Comparison of ENCODE assay signal across 22 cellular contexts in the genomic region with DNA sequence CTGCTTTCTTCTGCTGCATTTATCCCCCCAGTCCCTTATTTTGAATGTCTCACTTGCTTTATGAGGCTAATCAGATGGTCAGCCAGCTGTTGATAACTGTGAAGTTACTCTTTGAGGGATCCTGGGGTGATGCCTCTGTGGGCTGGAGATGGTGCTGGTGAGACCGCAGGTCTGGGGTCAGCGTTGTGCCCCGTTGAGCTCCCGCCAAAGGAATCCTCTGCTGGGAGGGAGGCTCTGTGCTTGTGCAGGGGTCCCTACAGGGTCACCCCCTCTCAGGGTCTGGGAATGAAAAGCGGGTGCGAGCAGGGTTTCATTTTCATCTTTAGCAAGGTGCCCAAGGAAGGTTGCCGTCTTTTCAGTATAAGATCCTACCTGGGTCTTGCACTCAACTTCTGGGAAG.
DNase-seq lines count a peak whose midpoint lies in the region; ATAC-seq and TF ChIP-seq lines count a peak whose summit lies in the region.
"Had no signal": no experiment of that assay in that cellular context is flagged by ENCODE, and none has a peak within 500 bp of the region (broad histone marks: within the 10 kb centered on the region; RNA-seq: fewer than 3 reads in every experiment).

No MANE protein-coding gene starts in this region.

- no peak overlapping the region for H3K27ac Mint-ChIP-seq in activated naive CD8-positive, alpha-beta T cell treated with anti-CD3 and anti-CD28 coated beads, Interleukin-2, amount 10 ng/mL, durations not matched to agents 7 days and 5 days
- no peak overlapping the region for H3K27ac Mint-ChIP-seq in activated naive CD8-positive, alpha-beta T cell treated with anti-CD3 and anti-CD28 coated beads for 36 hours
- H3K27ac Mint-ChIP-seq: CD8-positive, alpha-beta T cell; H9 had no signal

- no peak for TF ChIP-seq CTCF in lower lobe of right lung (IDR thresholded peaks at IDR 0.05)
- TF ChIP-seq CTCF in suprapubic skin (IDR thresholded peaks at IDR 0.05) = no peak

- H3K4me2 ChIP-seq in BLaER1 treated with 17β-estradiol and CSF1 and Interleukin-3, amounts not matched to agents 10 nM and 100 nM = peak overlapping the region in 9 of 11 experiments; percentile 12 to 96 (median 67); a peak in 17 of 22 replicates
- H3K4me2 ChIP-seq: KMS-11 had no signal

- peaks cover 16 to 85% (median 66%) of the 10 kb centered on the region in 10 experiments for H3K4me1 ChIP-seq in BLaER1 treated with 17β-estradiol and CSF1 and Interleukin-3, amounts not matched to agents 10 nM and 100 nM
- H3K4me1 ChIP-seq in lower lobe of right lung (no peaks in the 10 kb centered on the region), suprapubic skin (no peaks in the 10 kb centered on the region)
- H3K4me1 ChIP-seq: Caco-2 had no signal

- WGBS in suprapubic skin = 87% methylated on average over 7 of the region's 7 CpGs

- DNase-seq in activated naive CD8-positive, alpha-beta T cell treated with anti-CD3 and anti-CD28 coated beads, Interleukin-2, amount 10 ng/mL, durations not matched to agents 7 days and 5 days = peak; percentile 5
- DNase-seq in activated naive CD8-positive, alpha-beta T cell treated with anti-CD3 and anti-CD28 coated beads for 36 hours = no peak
- DNase-seq in lower lobe of right lung = peak; percentile 27
- DNase-seq in suprapubic skin (ENCODE audit: low spot score in 2 of 2) = peak; percentile 35 to 48
- DNase-seq in NCI-H345 treated with DMSO at 0.1 percent for 48 hours (lab: John Stamatoyannopoulos, UW; ENCODE audit: unreplicated experiment) = no peak
- DNase-seq in erythroblast (lab: John Stamatoyannopoulos, UW) = no peak
- no peak for DNase-seq in stimulated activated CD4-positive, alpha-beta T cell treated with anti-CD3 and anti-CD28 coated beads, Interleukin-2, amount 100 ng/mL, for 24 hours
- DNase-seq: C1 segment of cervical spinal cord; CD8-positive, alpha-beta T cell; GM23248; H9; MM.1S; NCI-H2029 treated with DMSO at 0.1 percent for 48 hours; NCI-H510A; NCI-H69; SHP77 treated with DMSO at 0.1 percent for 48 hours had no signal

- H3K9me3 ChIP-seq in BLaER1 treated with 17β-estradiol and CSF1 and Interleukin-3, amounts not matched to agents 10 nM and 100 nM (replicated peaks in 1 of 11) = peaks cover 0 to 28% (median 17%) of the 10 kb centered on the region in 11 experiments; a peak in 15 of 22 replicates
- H3K9me3 ChIP-seq in lower lobe of right lung (no peaks in the 10 kb centered on the region), suprapubic skin (no peaks in the 10 kb centered on the region)
- H3K9me3 ChIP-seq: Caco-2 had no signal

- TF ChIP-seq EP300 in suprapubic skin (IDR thresholded peaks at IDR 0.05) = no peak

- H3K4me3 Mint-ChIP-seq in activated naive CD8-positive, alpha-beta T cell treated with anti-CD3 and anti-CD28 coated beads, Interleukin-2, amount 10 ng/mL, durations not matched to agents 7 days and 5 days = no peak overlapping the region
- no peak overlapping the region for H3K4me3 Mint-ChIP-seq in activated naive CD8-positive, alpha-beta T cell treated with anti-CD3 and anti-CD28 coated beads for 36 hours
- H3K4me3 Mint-ChIP-seq: CD8-positive, alpha-beta T cell; H9; IgD-negative memory B cell had no signal

- H3K9me3 Mint-ChIP-seq in activated naive CD8-positive, alpha-beta T cell treated with anti-CD3 and anti-CD28 coated beads, Interleukin-2, amount 10 ng/mL, durations not matched to agents 7 days and 5 days = no peaks in the 10 kb centered on the region
- no peaks in the 10 kb centered on the region for H3K9me3 Mint-ChIP-seq in activated naive CD8-positive, alpha-beta T cell treated with anti-CD3 and anti-CD28 coated beads for 36 hours
- H3K9me3 Mint-ChIP-seq: CD8-positive, alpha-beta T cell had no signal

- H4K20me1 ChIP-seq in BLaER1 treated with 17β-estradiol and CSF1 and Interleukin-3, amounts not matched to agents 10 nM and 100 nM = peaks cover 0 to 2% (median 0%) of the 10 kb centered on the region in 11 experiments; a peak in 1 of 22 replicates

- no peaks in the 10 kb centered on the region for H3K4me1 Mint-ChIP-seq in activated naive CD8-positive, alpha-beta T cell treated with anti-CD3 and anti-CD28 coated beads, Interleukin-2, amount 10 ng/mL, durations not matched to agents 7 days and 5 days
- no peaks in the 10 kb centered on the region for H3K4me1 Mint-ChIP-seq in activated naive CD8-positive, alpha-beta T cell treated with anti-CD3 and anti-CD28 coated beads for 36 hours
- H3K4me1 Mint-ChIP-seq: H9, IgD-negative memory B cell had no signal

- peaks cover 6% of the 10 kb centered on the region for H3K27me3 Mint-ChIP-seq in activated naive CD8-positive, alpha-beta T cell treated with anti-CD3 and anti-CD28 coated beads, Interleukin-2, amount 10 ng/mL, durations not matched to agents 7 days and 5 days
- peaks cover 3% of the 10 kb centered on the region for H3K27me3 Mint-ChIP-seq in activated naive CD8-positive, alpha-beta T cell treated with anti-CD3 and anti-CD28 coated beads for 36 hours

- POLR2A ChIA-PET in activated naive CD8-positive, alpha-beta T cell treated with anti-CD3 and anti-CD28 coated beads, Interleukin-2, amount 10 ng/mL, durations not matched to agents 7 days and 5 days (lab: Charles Lee) = no interaction called here

- ATAC-seq in activated naive CD8-positive, alpha-beta T cell treated with anti-CD3 and anti-CD28 coated beads, Interleukin-2, amount 10 ng/mL, durations not matched to agents 7 days and 5 days (ENCODE audit: low read depth) = no peak
- ATAC-seq in lower lobe of right lung = no peak
- ATAC-seq: CD8-positive, alpha-beta T cell had no signal

- H3K36me3 ChIP-seq in BLaER1 treated with 17β-estradiol and CSF1 and Interleukin-3, amounts not matched to agents 10 nM and 100 nM = no peaks in the 10 kb centered on the region
- H3K36me3 ChIP-seq in lower lobe of right lung (no peaks in the 10 kb centered on the region), suprapubic skin (no peaks in the 10 kb centered on the region)

- peaks cover 0 to 19% (median 0%) of the 10 kb centered on the region in 11 experiments; a peak in 6 of 22 replicates for H3K27me3 ChIP-seq in BLaER1 treated with 17β-estradiol and CSF1 and Interleukin-3, amounts not matched to agents 10 nM and 100 nM
- H3K27me3 ChIP-seq in lower lobe of right lung (ENCODE audit: low read depth) (peaks cover 3% of the 10 kb centered on the region), suprapubic skin (peaks cover 6% of the 10 kb centered on the region)

- no peak overlapping the region for H3K9ac ChIP-seq in BLaER1 treated with 17β-estradiol and CSF1 and Interleukin-3, amounts not matched to agents 10 nM and 100 nM
- H3K9ac ChIP-seq: GM23248, KMS-11 had no signal

- TF ChIP-seq POLR2A in suprapubic skin (IDR thresholded peaks at IDR 0.05) (no peak), erythroblast (IDR thresholded peaks at IDR 0.05; ENCODE audit: low read length) (no peak)

- no peak overlapping the region for H3K27ac ChIP-seq in BLaER1 treated with 17β-estradiol and CSF1 and Interleukin-3, amounts not matched to agents 10 nM and 100 nM
- H3K27ac ChIP-seq in lower lobe of right lung (no peak overlapping the region), suprapubic skin (no peak overlapping the region)
- H3K27ac ChIP-seq: GM23248, KMS-11, RWPE1, SK-N-MC had no signal

- H3K4me3 ChIP-seq in BLaER1 treated with 17β-estradiol and CSF1 and Interleukin-3, amounts not matched to agents 10 nM and 100 nM = no peak overlapping the region; a peak in 1 of 20 replicates
- no peak overlapping the region for H3K4me3 ChIP-seq in lower lobe of right lung
- no peak overlapping the region for H3K4me3 ChIP-seq in suprapubic skin
- H3K4me3 ChIP-seq: GM23248, SK-N-MC had no signal

- intact Hi-C loops in lower lobe of right lung (cut with DNase I) = no loop called here

- no peaks in the 10 kb centered on the region for H3K36me3 Mint-ChIP-seq in activated naive CD8-positive, alpha-beta T cell treated with anti-CD3 and anti-CD28 coated beads, Interleukin-2, amount 10 ng/mL, durations not matched to agents 7 days and 5 days
- H3K36me3 Mint-ChIP-seq in activated naive CD8-positive, alpha-beta T cell treated with anti-CD3 and anti-CD28 coated beads for 36 hours = no peaks in the 10 kb centered on the region
- H3K36me3 Mint-ChIP-seq: CD8-positive, alpha-beta T cell; IgD-negative memory B cell had no signal

Comparison
In these comparisons a context has a peak if more than half of its experiments do, and no peak if none do; other contexts are left out.
1. DNase-seq: peak in activated naive CD8-positive, alpha-beta T cell treated with anti-CD3 and anti-CD28 coated beads, Interleukin-2, amount 10 ng/mL, durations not matched to agents 7 days and 5 days (single experiment), lower lobe of right lung (single experiment) and suprapubic skin (2 of 2); none in activated naive CD8-positive, alpha-beta T cell treated with anti-CD3 and anti-CD28 coated beads for 36 hours (single experiment), NCI-H345 treated with DMSO at 0.1 percent for 48 hours (single experiment), erythroblast (0 of 2) and stimulated activated CD4-positive, alpha-beta T cell treated with anti-CD3 and anti-CD28 coated beads, Interleukin-2, amount 100 ng/mL, for 24 hours (0 of 2).